ENCODE assay signal across 8 cellular contexts in the genomic region with DNA sequence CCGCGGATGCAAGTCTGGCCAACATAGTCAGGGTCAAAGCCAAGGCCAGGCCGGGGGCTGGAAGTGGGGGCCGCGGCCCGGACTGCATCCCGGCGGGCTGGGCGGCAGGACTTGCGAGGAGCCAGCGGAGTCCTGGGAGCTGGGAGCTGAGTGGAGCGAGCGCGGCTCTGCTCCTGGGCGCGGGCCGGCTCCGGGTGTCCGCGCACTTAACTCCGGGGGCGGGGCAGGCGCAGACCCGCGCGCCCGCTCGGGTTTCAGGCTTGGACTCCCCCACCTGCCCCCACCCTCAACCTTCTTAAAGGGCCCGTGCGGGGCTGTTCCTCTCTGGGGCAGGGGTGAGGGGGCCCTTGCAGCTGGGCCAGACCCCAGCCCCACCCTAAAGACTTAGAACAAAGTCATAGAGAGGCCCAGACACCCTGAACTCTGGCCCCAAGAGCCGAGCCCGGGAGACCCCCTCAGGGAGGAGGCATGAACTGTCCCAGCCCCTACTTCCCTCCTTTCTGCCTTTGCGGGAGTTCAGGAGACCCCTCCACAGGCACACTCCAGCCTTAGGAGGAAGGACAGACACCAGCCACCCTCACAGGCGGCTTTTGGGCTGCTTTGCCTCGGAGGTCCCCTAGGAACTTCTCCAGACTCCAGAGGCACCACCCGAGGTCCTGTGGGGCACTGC. TPM values are rescaled to one million over a fixed set of nuclear protein-coding genes. Genes with fewer than 3 reads are reported as not detected.
A peak's percentile ranks its signal among the peaks of the same experiment; 100 is the strongest.
DNase-seq lines count a peak whose midpoint lies in the region; ATAC-seq and TF ChIP-seq lines count a peak whose summit lies in the region.

TSS of gene CSPG4 (minus strand) at position 181 of the 670 bp plus-strand sequence. CDS start at position 88, 93 bp downstream.

- no peak within 1 kb of the TSS for H3K4me3 Mint-ChIP-seq in effector memory CD8-positive, alpha-beta T cell

- peaks cover 0 to 2% of the 10 kb centered on the region in 2 donors for H3K4me1 Mint-ChIP-seq in effector memory CD8-positive, alpha-beta T cell (ENCODE audit: low read depth in 2 of 2)

- H3K4me3 ChIP-seq in Peyer's patch (peak within 1 kb of the TSS; percentile 12 to 53 (median 34)), parathyroid adenoma (ENCODE audit: low read depth, low read length) (no peak within 1 kb of the TSS)

- H3K27ac ChIP-seq in Peyer's patch, result peak within 1 kb of the TSS; percentile 10 to 81 (median 57)
- no peak within 1 kb of the TSS for H3K27ac ChIP-seq in parathyroid adenoma

- H3K9me3 Mint-ChIP-seq in effector memory CD8-positive, alpha-beta T cell, result no peaks in the 10 kb centered on the region

- H3K27me3 Mint-ChIP-seq in effector memory CD8-positive, alpha-beta T cell, result peaks cover 5 to 38% of the 10 kb centered on the region in 2 donors

- peak in 1 of 2 donors; percentile 34 for TF ChIP-seq POLR2A in Peyer's patch (IDR thresholded peaks at IDR 0.05)

- H3K9me3 ChIP-seq in Peyer's patch (no peaks in the 10 kb centered on the region), parathyroid adenoma (ENCODE audit: control insufficient read depth, low read length) (no peaks in the 10 kb centered on the region)

- no peak for TF ChIP-seq CTCF in Peyer's patch (IDR thresholded peaks at IDR 0.05)
- TF ChIP-seq CTCF in parathyroid adenoma (IDR thresholded peaks at IDR 0.05), result no peak
- no peak for TF ChIP-seq CTCF in GM20000 (IDR thresholded peaks at IDR 0.05; ENCODE audit: extremely low read depth, missing control alignments)

- ATAC-seq in effector memory CD8-positive, alpha-beta T cell (replicated peaks), result no peak
- no peak for ATAC-seq in HG02610 (IDR thresholded peaks at IDR 0.05; ENCODE audit: unreplicated experiment)

- no peaks in the 10 kb centered on the region for H3K36me3 Mint-ChIP-seq in effector memory CD8-positive, alpha-beta T cell (ENCODE audit: insufficient read depth)

- no peaks in the 10 kb centered on the region for H3K36me3 ChIP-seq in Peyer's patch
- no peaks in the 10 kb centered on the region for H3K36me3 ChIP-seq in parathyroid adenoma (ENCODE audit: control insufficient read depth, insufficient read depth, low read length)

- peak within 1 kb of the TSS; percentile 33 for H3K4me2 ChIP-seq in parathyroid adenoma (ENCODE audit: low read length)

- peaks cover 0 to 22% (median 0%) of the 10 kb centered on the region in 4 donors for H3K4me1 ChIP-seq in Peyer's patch
- H3K4me1 ChIP-seq in parathyroid adenoma, result no peaks in the 10 kb centered on the region

- no peaks in the 10 kb centered on the region for H3K79me2 ChIP-seq in parathyroid adenoma

- no peak within 1 kb of the TSS for H2AFZ ChIP-seq in parathyroid adenoma

- H3K9ac ChIP-seq in parathyroid adenoma, result no peak within 1 kb of the TSS

- H3K27ac Mint-ChIP-seq in effector memory CD8-positive, alpha-beta T cell, result no peak within 1 kb of the TSS

- DNase-seq in DMS79 (lab: John Stamatoyannopoulos, UW) (peak; percentile 13), Peyer's patch (peak in 1 of 3 donors; percentile 64), glomerular endothelial cell (ENCODE audit: extremely low read depth, low read depth, low spot score) (no peak), GM20000 (ENCODE audit: low spot score) (no peak), NCI-H187 treated with DMSO at 0.1 percent for 48 hours (lab: John Stamatoyannopoulos, UW) (no peak)
- DNase-seq in effector memory CD8-positive, alpha-beta T cell, result no peak

- H3K27me3 ChIP-seq in Peyer's patch (no peaks in the 10 kb centered on the region), parathyroid adenoma (ENCODE audit: control insufficient read depth, insufficient read depth, low read length) (no peaks in the 10 kb centered on the region)

RNA-seq across cellular contexts. Expression of gene CSPG4, which starts in this region (rescaled TPM):
- 10 to 100 TPM in 1 of 4 donors, 1 to 10 TPM in 3; 2.8 to 15.7 (median 6.3) TPM for total RNA-seq in Peyer's patch
- total RNA-seq in glomerular endothelial cell, result 3.0 and 15.6 TPM in 2 replicates
